Comparison of ENCODE assay signal across 11 cellular contexts in genomic region chr16:68384293-68385255, GRCh38.
DNase-seq lines count a peak whose midpoint lies in the region; ATAC-seq, FAIRE-seq and TF ChIP-seq lines count a peak whose summit lies in the region.
"Had no signal": no experiment of that assay in that cellular context is flagged by ENCODE, and none has a peak within 500 bp of the region (broad histone marks: within the 10 kb centered on the region; RNA-seq: fewer than 3 reads in every experiment).

No MANE protein-coding gene starts in this region.

- peaks cover 6 to 22% of the 10 kb centered on the region in 2 donors for H3K4me1 ChIP-seq in neuronal stem cell (ENCODE audit: control insufficient read depth in 2 of 2, insufficient read depth in 1 of 2, low read depth in 1 of 2, low read length in 2 of 2)
- H3K4me1 ChIP-seq in spleen = peaks cover 0 to 19% (median 4%) of the 10 kb centered on the region in 6 donors

- no peaks in the 10 kb centered on the region for H3K79me1 ChIP-seq in neuronal stem cell (ENCODE audit: low read depth, low read length)

- FAIRE-seq in HTR-8/SVneo (lab: Jason Lieb, UNC) = peak; percentile 57

- no peak overlapping the region for H3K9ac ChIP-seq in neuronal stem cell (ENCODE audit: low read depth, low read length, poor library complexity)

- TF ChIP-seq POLR2A in spleen (IDR thresholded peaks at IDR 0.05) = no peak

- no peak overlapping the region for H2BK15ac ChIP-seq in neuronal stem cell (ENCODE audit: low read length)

- intact Hi-C loops in spleen (cut with DNase I; ENCODE audit: low total_unique reads) (no loop called here), CD14-positive monocyte (cut with micrococcal nuclease) (no loop called here)

- H3K36me3 Mint-ChIP-seq in T-helper 17 cell (ENCODE audit: low read depth) = no peaks in the 10 kb centered on the region
- no peaks in the 10 kb centered on the region for H3K36me3 Mint-ChIP-seq in CD14-positive monocyte

- WGBS in neuronal stem cell (ENCODE audit: extremely low coverage in 2 of 2, insufficient read length in 2 of 2, insufficient replicate concordance in 1 of 2), 2 donors = no CpG with 5 or more reads among the region's 8 CpGs
- WGBS in spleen, 5 donors = 41 to 70% (median 51%) methylated on average over 8 of the region's 8 CpGs

- no peaks in the 10 kb centered on the region for H3K36me3 ChIP-seq in neuronal stem cell (replicated peaks in 1 of 2; ENCODE audit: control insufficient read depth in 2 of 2, insufficient read depth in 2 of 2, low read length in 2 of 2)
- no peaks in the 10 kb centered on the region for H3K36me3 ChIP-seq in spleen

- H3K27ac Mint-ChIP-seq in T-helper 17 cell (peak overlapping the region; percentile 61), CD14-positive monocyte (no peak overlapping the region)

- H3K27ac ChIP-seq in neuronal stem cell (replicated peaks; ENCODE audit: low read length) (no peak overlapping the region), spleen (no peak overlapping the region)

- no peak overlapping the region for H3K23ac ChIP-seq in neuronal stem cell (ENCODE audit: low read depth, low read length, poor library complexity)

- no peak overlapping the region for H3K4me3 ChIP-seq in GM12875 (ENCODE audit: low read depth, low read length)
- H3K4me3 ChIP-seq in neuronal stem cell (ENCODE audit: low read length in 2 of 2) = no peak overlapping the region
- no peak overlapping the region for H3K4me3 ChIP-seq in spleen

- TF ChIP-seq CTCF in GM12875 (IDR thresholded peaks at IDR 0.05; ENCODE audit: borderline replicate concordance, insufficient read depth, low read depth, low read length) (0 out of 2 replicates have a peak, but pooled peaks have one; percentile 7), spleen (IDR thresholded peaks at IDR 0.05 in 8 of 11, conservative IDR thresholded peaks at IDR 0.05 in 3 of 11) (no peak), CD14-positive monocyte (IDR thresholded peaks at IDR 0.05) (no peak)

- H3K27me3 Mint-ChIP-seq in T-helper 17 cell (no peaks in the 10 kb centered on the region), CD14-positive monocyte (ENCODE audit: low read depth in 3 of 3) (peaks cover 2 to 3% (median 3%) of the 10 kb centered on the region in 3 donors)

- H3K4me3 Mint-ChIP-seq in T-helper 17 cell (no peak overlapping the region), CD14-positive monocyte (no peak overlapping the region)

- no peak overlapping the region for H2BK12ac ChIP-seq in neuronal stem cell (ENCODE audit: low read length)

- H3K4me2 ChIP-seq in neuronal stem cell (ENCODE audit: insufficient read depth, low read length, poor library complexity, severe bottlenecking) = no peak overlapping the region

- H3K14ac ChIP-seq in neuronal stem cell (ENCODE audit: low read length) = no peak overlapping the region

- no peak for DNase-seq in HTR-8/SVneo (ENCODE audit: insufficient read length, low spot score)
- no peak for DNase-seq in T-helper 17 cell
- no peak for DNase-seq in neuronal stem cell (ENCODE audit: low spot score)
- DNase-seq in AG08395 (ENCODE audit: low spot score) = no peak
- no peak for DNase-seq in spleen
- no peak for DNase-seq in CD14-positive monocyte (ENCODE audit: low spot score)
- DNase-seq: amygdala; NCI-H1930; occipital lobe; stimulated activated naive CD4-positive, alpha-beta T cell had no signal

- H2BK5ac ChIP-seq in neuronal stem cell (ENCODE audit: low read length) = no peak overlapping the region

- H3K4ac ChIP-seq in neuronal stem cell (ENCODE audit: low read length) = no peak overlapping the region

- no peak overlapping the region for H2BK120ac ChIP-seq in neuronal stem cell (ENCODE audit: low read depth, low read length)

- H3K4me1 Mint-ChIP-seq in T-helper 17 cell (peaks cover 20% of the 10 kb centered on the region), CD14-positive monocyte (peaks cover 21% of the 10 kb centered on the region)

- peak; percentile 25 for ATAC-seq in T-helper 17 cell

- H3K9me3 ChIP-seq in T-helper 17 cell (ENCODE audit: control insufficient read depth, low read length, poor library complexity, severe bottlenecking) (no peaks in the 10 kb centered on the region), neuronal stem cell (replicated peaks in 1 of 2; ENCODE audit: control insufficient read depth in 2 of 2, insufficient read depth in 1 of 2, low read depth in 1 of 2, low read length in 2 of 2) (no peaks in the 10 kb centered on the region), spleen (no peaks in the 10 kb centered on the region)

- H2AFZ ChIP-seq in neuronal stem cell (ENCODE audit: low read length) = no peak overlapping the region

- peak overlapping the region; percentile 31 for H3K18ac ChIP-seq in neuronal stem cell (ENCODE audit: low read length)

- H4K8ac ChIP-seq in neuronal stem cell (ENCODE audit: low read depth, low read length) = no peak overlapping the region

- H3K27me3 ChIP-seq in neuronal stem cell (ENCODE audit: control insufficient read depth in 3 of 3, insufficient read depth in 3 of 3, low read depth in 1 of 3, low read length in 3 of 3) (peaks cover 0 to 26% (median 4%) of the 10 kb centered on the region in 3 experiments), spleen (replicated peaks in 1 of 7) (no peaks in the 10 kb centered on the region)

- peaks cover 0 to 4% (median 0%) of the 10 kb centered on the region in 7 donors for H3K9me3 Mint-ChIP-seq in CD14-positive monocyte

- H4K91ac ChIP-seq in neuronal stem cell (ENCODE audit: low read depth, low read length, poor library complexity) = no peak overlapping the region

- H2AK5ac ChIP-seq in neuronal stem cell (ENCODE audit: low read depth, low read length) = peak overlapping the region; percentile 6
